7 cellular contexts compared by ENCODE assay signal in the genomic region with DNA sequence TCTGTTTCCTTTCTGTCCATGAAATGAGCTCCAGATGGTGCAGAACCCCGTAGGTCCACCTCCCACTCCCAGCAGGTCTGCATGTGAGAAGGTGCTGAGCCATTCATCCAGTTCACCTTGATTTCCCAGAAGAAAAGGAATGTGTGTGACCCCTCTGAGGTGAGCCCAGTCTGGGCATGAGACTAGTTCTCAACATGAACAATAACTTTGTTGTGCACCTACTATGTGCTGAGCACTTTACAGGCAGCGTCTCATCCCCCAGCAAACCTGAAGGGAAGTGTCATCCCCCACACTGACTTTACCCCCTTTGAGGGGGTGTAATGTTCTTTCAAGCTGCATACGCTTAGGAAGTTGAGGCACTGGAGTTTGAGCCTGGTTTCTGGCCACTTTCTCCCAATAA.
"Had no signal": no experiment of that assay in that cellular context is flagged by ENCODE, and none has a peak within 500 bp of the region (broad histone marks: within the 10 kb centered on the region; RNA-seq: fewer than 3 reads in every experiment).

No MANE protein-coding gene starts in this region.

- H3K4me3 ChIP-seq: GM23248, HAP-1 had no signal

- H3K4me1 ChIP-seq: HAP-1 had no signal

- H3K36me3 ChIP-seq: HAP-1 had no signal

- DNase-seq: GM23248, GOT3, IMR-90, KBM-7 had no signal

- H3K27ac ChIP-seq: GM23248, HL-60, KMS-11 had no signal

- H3K9me3 ChIP-seq: HAP-1 had no signal

- H3K9ac ChIP-seq: GM23248, KMS-11 had no signal

- H2AFZ ChIP-seq: GM23248 had no signal

- H3K4me2 ChIP-seq: KMS-11 had no signal
